In genomic region chr3:183491109-183491922, GRCh38 we compare ENCODE assay signal across 1 cellular context.
TF ChIP-seq lines count a peak whose summit lies in the region.

No MANE protein-coding gene starts in this region.

TF ChIP-seq in GM12878, 131 proteins besides CTCF, POLR2A, EP300 and RAD21 (continued from another document):
- TF ChIP-seq SPI1 (IDR thresholded peaks at IDR 0.05; ENCODE audit: borderline replicate concordance, insufficient read depth, low read depth, low read length), result 0 out of 2 replicates have a peak, but pooled peaks have one; percentile 7
